ENCODE assay signal across 1 cellular context in the genomic region with DNA sequence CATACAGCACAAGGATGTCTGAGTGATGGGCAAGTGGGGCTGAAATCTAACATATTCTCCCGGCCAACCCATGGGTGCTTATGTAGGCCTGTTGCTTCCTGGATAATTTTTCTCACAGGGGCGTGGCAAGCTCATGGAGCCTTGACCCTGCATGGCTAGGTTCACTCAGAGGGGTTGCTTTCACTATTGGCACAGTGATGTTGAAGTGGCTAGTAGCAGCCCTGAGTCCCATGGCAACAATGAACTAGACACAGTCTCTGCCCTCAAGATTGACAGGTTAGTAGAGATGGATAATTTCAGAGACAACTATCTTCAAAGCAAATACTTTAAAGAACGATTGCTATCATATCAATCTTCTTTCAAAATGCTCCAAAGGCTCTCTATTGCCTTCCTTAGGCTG.
TF ChIP-seq lines count a peak whose summit lies in the region.

No MANE protein-coding gene starts in this region.

TF ChIP-seq in GM12878, 131 proteins besides CTCF, POLR2A, EP300 and RAD21 (continued from another document):
- TF ChIP-seq PBX3 (IDR thresholded peaks at IDR 0.05; ENCODE audit: insufficient replicate concordance, low read depth, low read length): peak; percentile 10
- TF ChIP-seq KAT2A (conservative IDR thresholded peaks at IDR 0.05; ENCODE audit: control insufficient read depth, low read depth, low read length): no peak
